In the genomic region with DNA sequence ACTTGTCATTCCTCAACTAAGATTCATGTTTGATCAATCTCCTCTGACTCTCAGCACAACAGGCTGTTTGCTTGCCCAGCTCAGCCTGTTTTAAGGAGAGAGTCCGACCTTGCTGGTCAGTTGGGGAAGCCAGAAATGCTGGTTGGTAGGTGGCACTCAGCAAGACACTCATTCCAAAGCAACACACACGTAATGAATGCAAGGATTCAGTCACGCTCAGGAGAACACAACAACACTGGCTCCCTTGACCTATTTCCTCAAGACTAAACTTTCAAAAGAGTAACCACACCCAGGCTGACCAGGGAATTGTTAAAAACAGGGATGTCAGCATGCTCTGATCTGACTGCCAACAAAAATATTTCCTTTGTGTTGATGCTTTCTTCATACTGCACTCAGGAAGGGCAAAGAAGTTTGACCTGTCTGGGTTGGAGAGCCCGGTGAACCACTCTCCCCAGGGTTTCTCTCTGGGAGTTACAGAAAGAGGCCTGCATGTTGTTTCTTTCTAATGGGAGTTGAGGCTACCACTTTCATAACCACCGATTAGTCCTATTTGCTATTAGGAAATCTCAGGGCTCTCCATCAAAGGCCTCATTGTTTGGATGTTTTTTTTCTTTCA, we compare ENCODE assay signal across 1 cellular context.
TF ChIP-seq lines count a peak whose summit lies in the region.

No MANE protein-coding gene starts in this region.

TF ChIP-seq in HepG2, 621 proteins besides CTCF, POLR2A, EP300 and RAD21 (continued from another document and continues in another):
- TF ChIP-seq, protein P1, sequence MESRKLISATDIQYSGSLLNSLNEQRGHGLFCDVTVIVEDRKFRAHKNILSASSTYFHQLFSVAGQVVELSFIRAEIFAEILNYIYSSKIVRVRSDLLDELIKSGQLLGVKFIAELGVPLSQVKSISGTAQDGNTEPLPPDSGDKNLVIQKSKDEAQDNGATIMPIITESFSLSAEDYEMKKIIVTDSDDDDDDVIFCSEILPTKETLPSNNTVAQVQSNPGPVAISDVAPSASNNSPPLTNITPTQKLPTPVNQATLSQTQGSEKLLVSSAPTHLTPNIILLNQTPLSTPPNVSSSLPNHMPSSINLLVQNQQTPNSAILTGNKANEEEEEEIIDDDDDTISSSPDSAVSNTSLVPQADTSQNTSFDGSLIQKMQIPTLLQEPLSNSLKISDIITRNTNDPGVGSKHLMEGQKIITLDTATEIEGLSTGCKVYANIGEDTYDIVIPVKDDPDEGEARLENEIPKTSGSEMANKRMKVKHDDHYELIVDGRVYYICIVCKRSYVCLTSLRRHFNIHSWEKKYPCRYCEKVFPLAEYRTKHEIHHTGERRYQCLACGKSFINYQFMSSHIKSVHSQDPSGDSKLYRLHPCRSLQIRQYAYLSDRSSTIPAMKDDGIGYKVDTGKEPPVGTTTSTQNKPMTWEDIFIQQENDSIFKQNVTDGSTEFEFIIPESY (CRISPR knock-in tag; IDR thresholded peaks at IDR 0.05): no peak
- no peak for TF ChIP-seq ZNF776 (CRISPR knock-in tag; IDR thresholded peaks at IDR 0.05)
- no peak for TF ChIP-seq ZNF788 (CRISPR knock-in tag; IDR thresholded peaks at IDR 0.05; ENCODE audit: borderline replicate concordance)
- TF ChIP-seq, protein P2, sequence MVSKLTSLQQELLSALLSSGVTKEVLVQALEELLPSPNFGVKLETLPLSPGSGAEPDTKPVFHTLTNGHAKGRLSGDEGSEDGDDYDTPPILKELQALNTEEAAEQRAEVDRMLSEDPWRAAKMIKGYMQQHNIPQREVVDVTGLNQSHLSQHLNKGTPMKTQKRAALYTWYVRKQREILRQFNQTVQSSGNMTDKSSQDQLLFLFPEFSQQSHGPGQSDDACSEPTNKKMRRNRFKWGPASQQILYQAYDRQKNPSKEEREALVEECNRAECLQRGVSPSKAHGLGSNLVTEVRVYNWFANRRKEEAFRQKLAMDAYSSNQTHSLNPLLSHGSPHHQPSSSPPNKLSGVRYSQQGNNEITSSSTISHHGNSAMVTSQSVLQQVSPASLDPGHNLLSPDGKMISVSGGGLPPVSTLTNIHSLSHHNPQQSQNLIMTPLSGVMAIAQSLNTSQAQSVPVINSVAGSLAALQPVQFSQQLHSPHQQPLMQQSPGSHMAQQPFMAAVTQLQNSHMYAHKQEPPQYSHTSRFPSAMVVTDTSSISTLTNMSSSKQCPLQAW (CRISPR knock-in tag; IDR thresholded peaks at IDR 0.05): 0 out of 2 replicates have a peak, but pooled peaks have one; percentile 25
- TF ChIP-seq, protein P3, sequence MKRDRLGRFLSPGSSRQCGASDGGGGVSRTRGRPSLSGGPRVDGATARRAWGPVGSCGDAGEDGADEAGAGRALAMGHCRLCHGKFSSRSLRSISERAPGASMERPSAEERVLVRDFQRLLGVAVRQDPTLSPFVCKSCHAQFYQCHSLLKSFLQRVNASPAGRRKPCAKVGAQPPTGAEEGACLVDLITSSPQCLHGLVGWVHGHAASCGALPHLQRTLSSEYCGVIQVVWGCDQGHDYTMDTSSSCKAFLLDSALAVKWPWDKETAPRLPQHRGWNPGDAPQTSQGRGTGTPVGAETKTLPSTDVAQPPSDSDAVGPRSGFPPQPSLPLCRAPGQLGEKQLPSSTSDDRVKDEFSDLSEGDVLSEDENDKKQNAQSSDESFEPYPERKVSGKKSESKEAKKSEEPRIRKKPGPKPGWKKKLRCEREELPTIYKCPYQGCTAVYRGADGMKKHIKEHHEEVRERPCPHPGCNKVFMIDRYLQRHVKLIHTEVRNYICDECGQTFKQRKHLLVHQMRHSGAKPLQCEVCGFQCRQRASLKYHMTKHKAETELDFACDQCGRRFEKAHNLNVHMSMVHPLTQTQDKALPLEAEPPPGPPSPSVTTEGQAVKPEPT (CRISPR knock-in tag; IDR thresholded peaks at IDR 0.05; ENCODE audit: low read depth): no peak
- TF ChIP-seq ZFP1 (CRISPR knock-in tag; IDR thresholded peaks at IDR 0.05): 0 out of 2 replicates have a peak, but pooled peaks have one; percentile 23
- 0 out of 2 replicates have a peak, but pooled peaks have one; percentile 18 for TF ChIP-seq ZNF331 (CRISPR knock-in tag; IDR thresholded peaks at IDR 0.05)
- TF ChIP-seq KAT2B (IDR thresholded peaks at IDR 0.05; ENCODE audit: borderline replicate concordance, low read depth, low read length): no peak
- TF ChIP-seq ZNF570 (CRISPR knock-in tag; IDR thresholded peaks at IDR 0.05; ENCODE audit: borderline replicate concordance): no peak
- TF ChIP-seq, protein P4, sequence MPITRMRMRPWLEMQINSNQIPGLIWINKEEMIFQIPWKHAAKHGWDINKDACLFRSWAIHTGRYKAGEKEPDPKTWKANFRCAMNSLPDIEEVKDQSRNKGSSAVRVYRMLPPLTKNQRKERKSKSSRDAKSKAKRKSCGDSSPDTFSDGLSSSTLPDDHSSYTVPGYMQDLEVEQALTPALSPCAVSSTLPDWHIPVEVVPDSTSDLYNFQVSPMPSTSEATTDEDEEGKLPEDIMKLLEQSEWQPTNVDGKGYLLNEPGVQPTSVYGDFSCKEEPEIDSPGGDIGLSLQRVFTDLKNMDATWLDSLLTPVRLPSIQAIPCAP (CRISPR knock-in tag; IDR thresholded peaks at IDR 0.05; ENCODE audit: low read depth): no peak
- peak; percentile 52; the same call in 1 of the 2 replicates for TF ChIP-seq FOXJ3 (CRISPR knock-in tag; IDR thresholded peaks at IDR 0.05; ENCODE audit: borderline replicate concordance)
- no peak for TF ChIP-seq IRX3 (CRISPR knock-in tag; IDR thresholded peaks at IDR 0.05; ENCODE audit: borderline replicate concordance, low read depth)
- TF ChIP-seq CBX2 (IDR thresholded peaks at IDR 0.05; ENCODE audit: low read depth, low read length): no peak
- TF ChIP-seq CBX2 (CRISPR knock-in tag; IDR thresholded peaks at IDR 0.05; ENCODE audit: low read depth): no peak
- TF ChIP-seq, protein P5, sequence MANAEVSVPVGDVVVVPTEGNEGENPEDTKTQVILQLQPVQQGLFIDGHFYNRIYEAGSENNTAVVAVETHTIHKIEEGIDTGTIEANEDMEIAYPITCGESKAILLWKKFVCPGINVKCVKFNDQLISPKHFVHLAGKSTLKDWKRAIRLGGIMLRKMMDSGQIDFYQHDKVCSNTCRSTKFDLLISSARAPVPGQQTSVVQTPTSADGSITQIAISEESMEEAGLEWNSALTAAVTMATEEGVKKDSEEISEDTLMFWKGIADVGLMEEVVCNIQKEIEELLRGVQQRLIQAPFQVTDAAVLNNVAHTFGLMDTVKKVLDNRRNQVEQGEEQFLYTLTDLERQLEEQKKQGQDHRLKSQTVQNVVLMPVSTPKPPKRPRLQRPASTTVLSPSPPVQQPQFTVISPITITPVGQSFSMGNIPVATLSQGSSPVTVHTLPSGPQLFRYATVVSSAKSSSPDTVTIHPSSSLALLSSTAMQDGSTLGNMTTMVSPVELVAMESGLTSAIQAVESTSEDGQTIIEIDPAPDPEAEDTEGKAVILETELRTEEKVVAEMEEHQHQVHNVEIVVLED (CRISPR knock-in tag; IDR thresholded peaks at IDR 0.05; ENCODE audit: borderline replicate concordance): no peak
- no peak for TF ChIP-seq YEATS2 (CRISPR knock-in tag; IDR thresholded peaks at IDR 0.05; ENCODE audit: borderline replicate concordance)
- no peak for TF ChIP-seq RELA (CRISPR knock-in tag; IDR thresholded peaks at IDR 0.05)
- no peak for TF ChIP-seq ZNF781 (CRISPR knock-in tag; IDR thresholded peaks at IDR 0.05; ENCODE audit: borderline replicate concordance, not compliant biosample characterization)
- no peak for TF ChIP-seq ZNF83 (CRISPR knock-in tag; IDR thresholded peaks at IDR 0.05; ENCODE audit: borderline replicate concordance)
- no peak for TF ChIP-seq CCAR2 (optimal IDR thresholded peaks at IDR 0.05; ENCODE audit: low read depth, low read length)
- TF ChIP-seq RFX3 (CRISPR knock-in tag; IDR thresholded peaks at IDR 0.05): no peak
- no peak for TF ChIP-seq TRIM24 (CRISPR knock-in tag; IDR thresholded peaks at IDR 0.05)
- TF ChIP-seq CCDC6 (CRISPR knock-in tag; IDR thresholded peaks at IDR 0.05): no peak
- TF ChIP-seq MIXL1 (CRISPR knock-in tag; IDR thresholded peaks at IDR 0.05): 0 out of 2 replicates have a peak, but pooled peaks have one; percentile 26
- TF ChIP-seq, protein P6, sequence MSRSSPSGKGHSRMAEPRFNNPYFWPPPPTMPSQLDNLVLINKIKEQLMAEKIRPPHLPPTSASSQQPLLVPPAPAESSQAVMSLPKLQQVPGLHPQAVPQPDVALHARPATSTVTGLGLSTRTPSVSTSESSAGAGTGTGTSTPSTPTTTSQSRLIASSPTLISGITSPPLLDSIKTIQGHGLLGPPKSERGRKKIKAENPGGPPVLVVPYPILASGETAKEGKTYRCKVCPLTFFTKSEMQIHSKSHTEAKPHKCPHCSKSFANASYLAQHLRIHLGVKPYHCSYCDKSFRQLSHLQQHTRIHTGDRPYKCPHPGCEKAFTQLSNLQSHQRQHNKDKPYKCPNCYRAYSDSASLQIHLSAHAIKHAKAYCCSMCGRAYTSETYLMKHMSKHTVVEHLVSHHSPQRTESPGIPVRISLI (CRISPR knock-in tag; IDR thresholded peaks at IDR 0.05; ENCODE audit: borderline replicate concordance): peak; percentile 91
- TF ChIP-seq, protein P7, sequence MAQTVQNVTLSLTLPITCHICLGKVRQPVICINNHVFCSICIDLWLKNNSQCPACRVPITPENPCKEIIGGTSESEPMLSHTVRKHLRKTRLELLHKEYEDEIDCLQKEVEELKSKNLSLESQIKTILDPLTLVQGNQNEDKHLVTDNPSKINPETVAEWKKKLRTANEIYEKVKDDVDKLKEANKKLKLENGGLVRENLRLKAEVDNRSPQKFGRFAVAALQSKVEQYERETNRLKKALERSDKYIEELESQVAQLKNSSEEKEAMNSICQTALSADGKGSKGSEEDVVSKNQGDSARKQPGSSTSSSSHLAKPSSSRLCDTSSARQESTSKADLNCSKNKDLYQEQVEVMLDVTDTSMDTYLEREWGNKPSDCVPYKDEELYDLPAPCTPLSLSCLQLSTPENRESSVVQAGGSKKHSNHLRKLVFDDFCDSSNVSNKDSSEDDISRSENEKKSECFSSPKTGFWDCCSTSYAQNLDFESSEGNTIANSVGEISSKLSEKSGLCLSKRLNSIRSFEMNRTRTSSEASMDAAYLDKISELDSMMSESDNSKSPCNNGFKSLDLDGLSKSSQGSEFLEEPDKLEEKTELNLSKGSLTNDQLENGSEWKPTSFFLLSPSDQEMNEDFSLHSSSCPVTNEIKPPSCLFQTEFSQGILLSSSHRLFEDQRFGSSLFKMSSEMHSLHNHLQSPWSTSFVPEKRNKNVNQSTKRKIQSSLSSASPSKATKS (CRISPR knock-in tag; IDR thresholded peaks at IDR 0.05): no peak
- TF ChIP-seq HOXA7 (CRISPR knock-in tag; IDR thresholded peaks at IDR 0.05): no peak
- no peak for TF ChIP-seq NAIF1 (CRISPR knock-in tag; IDR thresholded peaks at IDR 0.05; ENCODE audit: borderline replicate concordance)
- no peak for TF ChIP-seq ZNF282 (IDR thresholded peaks at IDR 0.05; ENCODE audit: partially characterized antibody)
- no peak for TF ChIP-seq ZNF737 (CRISPR knock-in tag; IDR thresholded peaks at IDR 0.05; ENCODE audit: borderline replicate concordance)
- TF ChIP-seq ZNF766 (CRISPR knock-in tag; IDR thresholded peaks at IDR 0.05; ENCODE audit: borderline replicate concordance): no peak
- no peak for TF ChIP-seq ZNF333 (CRISPR knock-in tag; IDR thresholded peaks at IDR 0.05; ENCODE audit: borderline replicate concordance)
- TF ChIP-seq NFYB (CRISPR knock-in tag; IDR thresholded peaks at IDR 0.05): no peak
- no peak for TF ChIP-seq PTBP1 (IDR thresholded peaks at IDR 0.05; ENCODE audit: low read depth, low read length, poor library complexity, severe bottlenecking)
- TF ChIP-seq HOXA9 (CRISPR knock-in tag; IDR thresholded peaks at IDR 0.05; ENCODE audit: borderline replicate concordance): no peak
- no peak for TF ChIP-seq POGZ (CRISPR knock-in tag; IDR thresholded peaks at IDR 0.05)
- TF ChIP-seq PRPF4 (IDR thresholded peaks at IDR 0.05; ENCODE audit: low read depth, low read length, poor library complexity, severe bottlenecking): no peak
- TF ChIP-seq, protein P8, sequence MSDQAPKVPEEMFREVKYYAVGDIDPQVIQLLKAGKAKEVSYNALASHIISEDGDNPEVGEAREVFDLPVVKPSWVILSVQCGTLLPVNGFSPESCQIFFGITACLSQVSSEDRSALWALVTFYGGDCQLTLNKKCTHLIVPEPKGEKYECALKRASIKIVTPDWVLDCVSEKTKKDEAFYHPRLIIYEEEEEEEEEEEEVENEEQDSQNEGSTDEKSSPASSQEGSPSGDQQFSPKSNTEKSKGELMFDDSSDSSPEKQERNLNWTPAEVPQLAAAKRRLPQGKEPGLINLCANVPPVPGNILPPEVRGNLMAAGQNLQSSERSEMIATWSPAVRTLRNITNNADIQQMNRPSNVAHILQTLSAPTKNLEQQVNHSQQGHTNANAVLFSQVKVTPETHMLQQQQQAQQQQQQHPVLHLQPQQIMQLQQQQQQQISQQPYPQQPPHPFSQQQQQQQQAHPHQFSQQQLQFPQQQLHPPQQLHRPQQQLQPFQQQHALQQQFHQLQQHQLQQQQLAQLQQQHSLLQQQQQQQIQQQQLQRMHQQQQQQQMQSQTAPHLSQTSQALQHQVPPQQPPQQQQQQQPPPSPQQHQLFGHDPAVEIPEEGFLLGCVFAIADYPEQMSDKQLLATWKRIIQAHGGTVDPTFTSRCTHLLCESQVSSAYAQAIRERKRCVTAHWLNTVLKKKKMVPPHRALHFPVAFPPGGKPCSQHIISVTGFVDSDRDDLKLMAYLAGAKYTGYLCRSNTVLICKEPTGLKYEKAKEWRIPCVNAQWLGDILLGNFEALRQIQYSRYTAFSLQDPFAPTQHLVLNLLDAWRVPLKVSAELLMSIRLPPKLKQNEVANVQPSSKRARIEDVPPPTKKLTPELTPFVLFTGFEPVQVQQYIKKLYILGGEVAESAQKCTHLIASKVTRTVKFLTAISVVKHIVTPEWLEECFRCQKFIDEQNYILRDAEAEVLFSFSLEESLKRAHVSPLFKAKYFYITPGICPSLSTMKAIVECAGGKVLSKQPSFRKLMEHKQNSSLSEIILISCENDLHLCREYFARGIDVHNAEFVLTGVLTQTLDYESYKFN (CRISPR knock-in tag; conservative IDR thresholded peaks at IDR 0.05): 0 out of 2 replicates have a peak, but pooled peaks have one; percentile 11
- TF ChIP-seq MED13 (CRISPR knock-in tag; IDR thresholded peaks at IDR 0.05): no peak
- TF ChIP-seq, protein P9, sequence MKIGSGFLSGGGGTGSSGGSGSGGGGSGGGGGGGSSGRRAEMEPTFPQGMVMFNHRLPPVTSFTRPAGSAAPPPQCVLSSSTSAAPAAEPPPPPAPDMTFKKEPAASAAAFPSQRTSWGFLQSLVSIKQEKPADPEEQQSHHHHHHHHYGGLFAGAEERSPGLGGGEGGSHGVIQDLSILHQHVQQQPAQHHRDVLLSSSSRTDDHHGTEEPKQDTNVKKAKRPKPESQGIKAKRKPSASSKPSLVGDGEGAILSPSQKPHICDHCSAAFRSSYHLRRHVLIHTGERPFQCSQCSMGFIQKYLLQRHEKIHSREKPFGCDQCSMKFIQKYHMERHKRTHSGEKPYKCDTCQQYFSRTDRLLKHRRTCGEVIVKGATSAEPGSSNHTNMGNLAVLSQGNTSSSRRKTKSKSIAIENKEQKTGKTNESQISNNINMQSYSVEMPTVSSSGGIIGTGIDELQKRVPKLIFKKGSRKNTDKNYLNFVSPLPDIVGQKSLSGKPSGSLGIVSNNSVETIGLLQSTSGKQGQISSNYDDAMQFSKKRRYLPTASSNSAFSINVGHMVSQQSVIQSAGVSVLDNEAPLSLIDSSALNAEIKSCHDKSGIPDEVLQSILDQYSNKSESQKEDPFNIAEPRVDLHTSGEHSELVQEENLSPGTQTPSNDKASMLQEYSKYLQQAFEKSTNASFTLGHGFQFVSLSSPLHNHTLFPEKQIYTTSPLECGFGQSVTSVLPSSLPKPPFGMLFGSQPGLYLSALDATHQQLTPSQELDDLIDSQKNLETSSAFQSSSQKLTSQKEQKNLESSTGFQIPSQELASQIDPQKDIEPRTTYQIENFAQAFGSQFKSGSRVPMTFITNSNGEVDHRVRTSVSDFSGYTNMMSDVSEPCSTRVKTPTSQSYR (CRISPR knock-in tag; IDR thresholded peaks at IDR 0.05; ENCODE audit: borderline replicate concordance): no peak
- no peak for TF ChIP-seq SIX1 (CRISPR knock-in tag; IDR thresholded peaks at IDR 0.05; ENCODE audit: borderline replicate concordance)
- no peak for TF ChIP-seq TBP (CRISPR knock-in tag; IDR thresholded peaks at IDR 0.05)
- TF ChIP-seq SIX4 (CRISPR knock-in tag; IDR thresholded peaks at IDR 0.05): no peak
